8 cellular contexts compared by ENCODE assay signal in genomic region chr2:224281374-224281773, GRCh38.
"Had no signal": no experiment of that assay in that cellular context is flagged by ENCODE, and none has a peak within 500 bp of the region (broad histone marks: within the 10 kb centered on the region; RNA-seq: fewer than 3 reads in every experiment).

No MANE protein-coding gene starts in this region.

- H3K27ac ChIP-seq: HL-60, KMS-11 had no signal

- H3K4me1 Mint-ChIP-seq: IgD-negative memory B cell had no signal

- DNase-seq: IMR-90, KBM-7, KG1 had no signal

- ATAC-seq: HepG2 had no signal

- H3K27ac Mint-ChIP-seq: IgD-negative memory B cell had no signal

- H3K4me2 ChIP-seq: KMS-11 had no signal

- FAIRE-seq: HepG2, HTR-8/SVneo had no signal

- H3K36me3 Mint-ChIP-seq: IgD-negative memory B cell had no signal

- H3K9me3 Mint-ChIP-seq: IgD-negative memory B cell had no signal

- H3K9ac ChIP-seq: KMS-11 had no signal
